ENCODE assay signal across 22 cellular contexts in genomic region chr6:125503181-125503580, GRCh38.
"Had no signal": no experiment of that assay in that cellular context is flagged by ENCODE, and none has a peak within 500 bp of the region (broad histone marks: within the 10 kb centered on the region; RNA-seq: fewer than 3 reads in every experiment).

No MANE protein-coding gene starts in this region.

- H3K4me3 ChIP-seq: esophagus squamous epithelium, gastroesophageal sphincter, left ventricle myocardium inferior, lower lobe of right lung, neural progenitor cell, pancreas, suprapubic skin, thyroid gland, upper lobe of left lung, uterus had no signal

- H3K9me3 ChIP-seq: esophagus squamous epithelium, gastroesophageal sphincter, lower lobe of right lung, pancreas, suprapubic skin, thyroid gland, upper lobe of left lung, uterus had no signal

- H3K9ac ChIP-seq: neural progenitor cell had no signal

- ATAC-seq: effector memory CD8-positive, alpha-beta T cell; gastroesophageal sphincter; lower lobe of right lung; natural killer cell treated with Interleukin-12 subunit alpha and Interleukin-12 subunit beta and Interleukin-15 and Interleukin-18, amount 100 ng/mL, for 72 hours; pancreas; right cardiac atrium; stimulated activated effector memory CD8-positive, alpha-beta T cell treated with anti-CD3 and anti-CD28 coated beads, Interleukin-12 subunit alpha, Interleukin-12 subunit beta, amount 100 ng/mL, for 72 hours; stimulated activated naive CD8-positive, alpha-beta T cell treated with anti-CD3 and anti-CD28 coated beads, Interleukin-15, Interleukin-2, amounts not matched to agents 100 U/mL and 50 U/mL, for 24 hours had no signal

- H3K27ac ChIP-seq: esophagus squamous epithelium, gastroesophageal sphincter, left ventricle myocardium inferior, lower lobe of right lung, neural progenitor cell, pancreas, suprapubic skin, thyroid gland, upper lobe of left lung, uterus had no signal

- H3K36me3 ChIP-seq: esophagus squamous epithelium, gastroesophageal sphincter, left ventricle myocardium inferior, lower lobe of right lung, neural progenitor cell, pancreas, suprapubic skin, thyroid gland, upper lobe of left lung, uterus had no signal

- DNase-seq: effector memory CD8-positive, alpha-beta T cell; esophagus squamous epithelium; foreskin fibroblast; glutamatergic neuron; immature natural killer cell; left ventricle myocardium inferior; lower lobe of right lung; midbrain; occipital lobe; pancreas; right cardiac atrium; stimulated activated CD4-positive, alpha-beta T cell treated with anti-CD3 and anti-CD28 coated beads, Interleukin-4, amount 100 ng/mL, for 1 hour; stimulated activated CD8-positive, alpha-beta memory T cell treated with anti-CD3 and anti-CD28 coated beads, Interleukin-4, amount 100 ng/mL, for 48 hours; stimulated activated naive CD8-positive, alpha-beta T cell treated with anti-CD3 and anti-CD28 coated beads, Interleukin-15, Interleukin-2, amounts not matched to agents 100 U/mL and 50 U/mL, for 24 hours; thyroid gland; upper lobe of left lung; uterus had no signal

- H2AFZ ChIP-seq: neural progenitor cell had no signal

- H3K4me1 ChIP-seq: esophagus squamous epithelium, gastroesophageal sphincter, left ventricle myocardium inferior, lower lobe of right lung, pancreas, suprapubic skin, upper lobe of left lung, uterus had no signal

- H3K4me2 ChIP-seq: neural progenitor cell had no signal

- H3K27me3 ChIP-seq: esophagus squamous epithelium, gastroesophageal sphincter, neural progenitor cell, pancreas, suprapubic skin, thyroid gland, upper lobe of left lung, uterus had no signal
